In the genomic region with DNA sequence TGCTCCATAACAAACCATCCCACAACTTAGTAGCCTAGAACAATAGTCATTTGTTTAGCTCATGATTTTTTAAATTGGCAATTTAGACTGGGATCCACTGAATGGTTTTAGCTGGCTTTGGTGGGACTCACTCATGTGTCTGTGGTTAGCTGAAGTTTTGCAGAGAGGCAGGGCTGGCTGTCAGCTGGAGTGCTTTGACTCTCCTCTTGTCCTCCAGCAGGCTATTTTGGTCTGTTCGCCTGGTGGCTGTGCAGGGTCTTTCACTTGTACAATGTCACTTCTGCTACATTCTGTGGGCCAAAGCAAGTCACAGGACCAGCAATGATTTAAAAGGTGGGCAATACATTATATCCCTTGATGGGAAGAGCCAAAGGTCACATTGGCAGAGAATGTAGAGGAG, we compare ENCODE assay signal across 28 cellular contexts.
A peak's percentile ranks its signal among the peaks of the same experiment; 100 is the strongest.
DNase-seq lines count a peak whose midpoint lies in the region; ATAC-seq and TF ChIP-seq lines count a peak whose summit lies in the region.
"Had no signal": no experiment of that assay in that cellular context is flagged by ENCODE, and none has a peak within 500 bp of the region (broad histone marks: within the 10 kb centered on the region; RNA-seq: fewer than 3 reads in every experiment).

No MANE protein-coding gene starts in this region.

- H3K4me3 ChIP-seq in heart right ventricle: no peak overlapping the region
- H3K4me3 ChIP-seq: GM12878, HAP-1, MG63 had no signal

- peak overlapping the region; percentile 31 for H3K27ac Mint-ChIP-seq in nephron progenitor cell
- H3K27ac Mint-ChIP-seq: B cell; CD8-positive, alpha-beta T cell; HFFc6 had no signal

- ATAC-seq in heart right ventricle (peak in 4 of 8 donors; percentile 56 to 71 (median 60)), GM18519 (IDR thresholded peaks at IDR 0.05; ENCODE audit: low FRiP score, unreplicated experiment) (no peak), HG03196 (IDR thresholded peaks at IDR 0.05; ENCODE audit: unreplicated experiment) (no peak)
- ATAC-seq: CD8-positive, alpha-beta T cell; GM12878; Panc1 had no signal

- H3K27ac ChIP-seq in heart right ventricle: no peak overlapping the region
- H3K27ac ChIP-seq: 22Rv1, C4-2B, RWPE1 had no signal

- peaks cover 0 to 4% (median 0%) of the 10 kb centered on the region in 9 donors for H3K4me1 ChIP-seq in heart right ventricle
- H3K4me1 ChIP-seq: Caco-2, HAP-1 had no signal

- no peaks in the 10 kb centered on the region for H3K36me3 ChIP-seq in heart right ventricle
- H3K36me3 ChIP-seq: HAP-1, MG63 had no signal

- no peak overlapping the region for H3K4me3 Mint-ChIP-seq in nephron progenitor cell
- H3K4me3 Mint-ChIP-seq: B cell; CD8-positive, alpha-beta T cell; HFFc6 had no signal

- 45 to 61% methylated on average over 1 of the region's 1 CpG for WGBS in heart right ventricle, 2 donors

- DNase-seq in NCI-H146 treated with DMSO at 0.1 percent for 48 hours (lab: John Stamatoyannopoulos, UW; ENCODE audit: unreplicated experiment): peak; percentile 3
- DNase-seq in NCI-H146 (lab: John Stamatoyannopoulos, UW): no peak
- DNase-seq in SK-N-DZ (ENCODE audit: low spot score): peak; percentile 3
- peak; percentile 8 to 9 for DNase-seq in heart right ventricle
- no peak for DNase-seq in nephron progenitor cell
- DNase-seq in activated gamma-delta T cell (lab: John Stamatoyannopoulos, UW): no peak
- DNase-seq: Caco-2; CD8-positive, alpha-beta T cell; GOT3; HFFc6; KBM-7; MG63; NCI-H1105 treated with DMSO at 0.1 percent for 48 hours; NCI-H1694; NCI-H2081; NCI-H524; NCI-H82; SIG-M5; SK-N-SH had no signal

- intact Hi-C loops in heart right ventricle (cut with DNase I): no loop called here

- H3K27me3 ChIP-seq in heart right ventricle: no peaks in the 10 kb centered on the region
- H3K27me3 ChIP-seq: MG63 had no signal

- no peaks in the 10 kb centered on the region for H3K36me3 Mint-ChIP-seq in nephron progenitor cell (ENCODE audit: low read depth)
- H3K36me3 Mint-ChIP-seq: CD8-positive, alpha-beta T cell had no signal

- no peaks in the 10 kb centered on the region for H3K27me3 Mint-ChIP-seq in nephron progenitor cell (ENCODE audit: low read depth, poor library complexity)
- H3K27me3 Mint-ChIP-seq: B cell had no signal

- H3K9me3 Mint-ChIP-seq in nephron progenitor cell: peaks cover 6% of the 10 kb centered on the region

- TF ChIP-seq CTCF in heart right ventricle (IDR thresholded peaks at IDR 0.05) (peak in 3 of 9 donors; percentile 17 to 23 (median 21)), nephron progenitor cell (IDR thresholded peaks at IDR 0.05) (no peak)

- peaks cover 24% of the 10 kb centered on the region for H3K4me1 Mint-ChIP-seq in nephron progenitor cell
- H3K4me1 Mint-ChIP-seq: B cell had no signal

- H3K9me3 ChIP-seq in heart right ventricle: peaks cover 0 to 19% (median 4%) of the 10 kb centered on the region in 11 donors
- H3K9me3 ChIP-seq: Caco-2, HAP-1, MG63 had no signal

Comparison
In these comparisons a context has a peak if more than half of its experiments do, and no peak if none do; other contexts are left out.
1. DNase-seq: peak in NCI-H146 treated with DMSO at 0.1 percent for 48 hours (single experiment), SK-N-DZ (single experiment) and heart right ventricle (2 of 2); none in NCI-H146 (single experiment), nephron progenitor cell (single experiment) and activated gamma-delta T cell (single experiment).